ENCODE assay signal across 7 cellular contexts in genomic region chr1:111415461-111415860, GRCh38. TPM values are rescaled to one million over a fixed set of nuclear protein-coding genes. Genes with fewer than 3 reads are reported as not detected.
"Had no signal": no experiment of that assay in that cellular context is flagged by ENCODE, and none has a peak within 500 bp of the region (broad histone marks: within the 10 kb centered on the region; RNA-seq: fewer than 3 reads in every experiment).

No MANE protein-coding gene starts in this region.

- H3K27ac ChIP-seq: HL-60 had no signal

- H3K4me3 ChIP-seq: GM23338 had no signal

- H3K4me2 ChIP-seq: GM23338 had no signal

- ATAC-seq: GM23338 had no signal

- DNase-seq: H9, HCEC 1CT, KG1 had no signal

- FAIRE-seq: H1, H54 had no signal

- H2AFZ ChIP-seq: GM23338 had no signal

RNA-seq across cellular contexts. Expression of gene C1orf162, which starts 58.3 kb away (rescaled TPM):
- total RNA-seq: H9 had no signal
